9 cellular contexts compared by ENCODE assay signal in the genomic region with DNA sequence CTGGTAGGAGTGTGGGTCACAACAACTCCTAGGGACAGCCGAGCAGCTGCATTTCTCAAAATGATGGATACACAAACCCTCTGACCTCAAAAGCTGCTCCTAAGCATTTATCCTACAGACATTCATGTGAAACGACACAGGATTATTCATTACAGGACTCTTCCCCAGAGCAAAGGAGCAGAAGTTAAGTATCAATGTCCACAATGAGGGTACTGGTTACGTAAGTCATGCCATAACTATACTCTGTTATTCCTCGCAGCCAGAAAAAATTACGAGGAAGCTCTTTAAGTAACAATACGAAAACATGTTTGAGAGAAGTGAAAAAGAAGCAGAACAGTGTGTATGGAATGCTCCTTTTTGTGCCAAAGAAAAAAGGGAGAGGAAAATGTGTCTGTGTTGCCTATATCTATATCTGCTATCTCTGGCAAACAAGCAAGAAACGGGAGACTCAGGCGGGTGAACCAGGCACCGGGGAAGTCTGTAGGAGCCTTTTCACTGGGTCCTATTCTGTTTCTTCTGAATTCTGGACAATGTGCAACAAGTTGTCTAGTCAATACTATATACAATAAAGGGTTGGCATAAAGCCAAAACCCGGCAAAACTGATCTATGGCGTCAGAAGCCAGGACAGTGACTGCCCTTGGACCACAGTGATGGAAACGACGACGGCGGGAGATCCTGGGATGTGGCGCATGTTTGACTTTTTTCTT. TPM values are rescaled to one million over a fixed set of nuclear protein-coding genes. Genes with fewer than 3 reads are reported as not detected.
DNase-seq lines count a peak whose midpoint lies in the region; ATAC-seq and TF ChIP-seq lines count a peak whose summit lies in the region.
"Had no signal": no experiment of that assay in that cellular context is flagged by ENCODE, and none has a peak within 500 bp of the region (broad histone marks: within the 10 kb centered on the region; RNA-seq: fewer than 3 reads in every experiment).

No MANE protein-coding gene starts in this region.

- CTCF ChIA-PET in Caco-2 (lab: Charles Lee), result no interaction called here

- H3K4me3 ChIP-seq in Caco-2 (ENCODE audit: low read depth, low read length) (peak overlapping the region; percentile 10; the same call in 1 of the 2 replicates), duodenal mucosa (ENCODE audit: low read depth in 1 of 2, low read length in 2 of 2) (peak overlapping the region; percentile 84 to 92), neuron (ENCODE audit: low read length) (peak overlapping the region; percentile 83)

- BruUV-seq in Caco-2 (replicated peaks; lab: Mats Ljungman, UMichigan), result TSS peak; percentile 72

- POLR2A ChIA-PET in Caco-2 (lab: Charles Lee), result no interaction called here

- peaks cover 13% of the 10 kb centered on the region for H3K4me1 ChIP-seq in Caco-2
- H3K4me1 ChIP-seq in duodenal mucosa (ENCODE audit: control insufficient read depth in 1 of 2, insufficient read depth in 2 of 2, low read length in 2 of 2), result peaks cover 12 to 17% of the 10 kb centered on the region in 2 donors
- peaks cover 28% of the 10 kb centered on the region for H3K4me1 ChIP-seq in neuron (ENCODE audit: insufficient read depth, low read length)

- H3K9me3 ChIP-seq in Caco-2, result no peaks in the 10 kb centered on the region
- no peaks in the 10 kb centered on the region for H3K9me3 ChIP-seq in duodenal mucosa (ENCODE audit: control insufficient read depth in 1 of 2, low read length in 2 of 2)
- no peaks in the 10 kb centered on the region for H3K9me3 ChIP-seq in neuron (ENCODE audit: low read length)

- no peak overlapping the region for H3K27ac Mint-ChIP-seq in Caco-2 (ENCODE audit: unreplicated experiment)

- DNase-seq in Caco-2, result no peak
- peak; percentile 68 for DNase-seq in NCI-H748 (lab: John Stamatoyannopoulos, UW; ENCODE audit: unreplicated experiment)
- no peak for DNase-seq in NCI-H774 (lab: John Stamatoyannopoulos, UW)
- DNase-seq in KG1 (lab: John Stamatoyannopoulos, UW), result no peak

- no peaks in the 10 kb centered on the region for H3K9me3 Mint-ChIP-seq in Caco-2 (ENCODE audit: unreplicated experiment)

- peaks cover 3% of the 10 kb centered on the region for H3K27me3 Mint-ChIP-seq in Caco-2 (ENCODE audit: insufficient read depth, unreplicated experiment)

- peak overlapping the region; percentile 81 for H3K4me3 Mint-ChIP-seq in Caco-2 (ENCODE audit: unreplicated experiment)

- no peak for TF ChIP-seq CTCF in Caco-2 (IDR thresholded peaks at IDR 0.05; ENCODE audit: insufficient read depth in 1 of 2, low read depth in 1 of 2, low read length in 1 of 2, severe bottlenecking in 1 of 2, unreplicated experiment in 1 of 2)

- ATAC-seq in HG03280 (IDR thresholded peaks at IDR 0.05; ENCODE audit: unreplicated experiment) (no peak), GM21528 (IDR thresholded peaks at IDR 0.05; ENCODE audit: low FRiP score, unreplicated experiment) (no peak)

- no peaks in the 10 kb centered on the region for H3K4me1 Mint-ChIP-seq in Caco-2 (ENCODE audit: low read depth, unreplicated experiment)

- H3K36me3 Mint-ChIP-seq in Caco-2 (ENCODE audit: insufficient read depth, unreplicated experiment), result peaks cover 25% of the 10 kb centered on the region

- no peak overlapping the region for H3K27ac ChIP-seq in duodenal mucosa (ENCODE audit: low read depth, low read length)

- no peaks in the 10 kb centered on the region for H3K27me3 ChIP-seq in Caco-2 (replicated peaks; ENCODE audit: control insufficient read depth, insufficient read depth, low read length)
- no peaks in the 10 kb centered on the region for H3K27me3 ChIP-seq in duodenal mucosa (ENCODE audit: control insufficient read depth in 1 of 2, insufficient read depth in 2 of 2, low read length in 2 of 2)
- peaks cover 11% of the 10 kb centered on the region for H3K27me3 ChIP-seq in neuron (ENCODE audit: insufficient read depth, low read length)

- no peak overlapping the region for H2AFZ ChIP-seq in neuron (ENCODE audit: low read depth, low read length)

- intact Hi-C loops in Caco-2 (cut with micrococcal nuclease; ENCODE audit: unreplicated experiment), result loop anchor here (2.0 kb wide), 1 partner anchor 17 kb away; a partner anchor contains a TSS

- peak overlapping the region in 1 of 2 donors; percentile 80 for H3K9ac ChIP-seq in duodenal mucosa (ENCODE audit: low read depth in 1 of 2, low read length in 2 of 2)

- H3K36me3 ChIP-seq in Caco-2 (ENCODE audit: control insufficient read depth, insufficient read depth, low read length) (no peaks in the 10 kb centered on the region), duodenal mucosa (ENCODE audit: control insufficient read depth in 1 of 2, insufficient read depth in 2 of 2, low read length in 2 of 2) (peaks cover 0 to 12% of the 10 kb centered on the region in 2 donors), neuron (ENCODE audit: insufficient read depth, low read length) (peaks cover 2% of the 10 kb centered on the region)

RNA-seq across cellular contexts. Expression of a gene that starts 1.3 kb away (rescaled TPM):
- 40.6 and 49.6 TPM in 2 replicates for total RNA-seq in Caco-2 (2022)

RNA-seq across cellular contexts. Expression of a gene that starts 4.4 kb away (rescaled TPM):
- not detected in 2 replicates for total RNA-seq in Caco-2 (2022)
- total RNA-seq: mononuclear cell had no signal

RNA-seq across cellular contexts. Expression of a gene that starts 16.3 kb away (rescaled TPM):
- total RNA-seq in Caco-2 (2022), result 12.3 and 13.9 TPM in 2 replicates

RNA-seq across cellular contexts. Expression of a gene that starts 17.0 kb away (rescaled TPM):
- not detected in 2 replicates for total RNA-seq in Caco-2 (2022)
- total RNA-seq: mononuclear cell had no signal

RNA-seq across cellular contexts. Expression of a gene that starts 24.9 kb away (rescaled TPM):
- total RNA-seq in Caco-2 (2022), result 40.9 and 45.2 TPM in 2 replicates

Comparison
In these comparisons a context has a peak if more than half of its experiments do, and no peak if none do; other contexts are left out.
1. H3K4me3 ChIP-seq: peak in every context shown above with its lines; median percentile 88 in duodenal mucosa; 83 in neuron; 10 in Caco-2.